10 cellular contexts compared by ENCODE assay signal in genomic region chr1:12549106-12549459, GRCh38.
DNase-seq lines count a peak whose midpoint lies in the region; ATAC-seq and TF ChIP-seq lines count a peak whose summit lies in the region.
"Had no signal": no experiment of that assay in that cellular context is flagged by ENCODE, and none has a peak within 500 bp of the region (broad histone marks: within the 10 kb centered on the region; RNA-seq: fewer than 3 reads in every experiment).

No MANE protein-coding gene starts in this region.

- H3K23ac ChIP-seq in neuronal stem cell (ENCODE audit: low read depth, low read length, poor library complexity): no peak overlapping the region

- H3K79me1 ChIP-seq in neuronal stem cell (ENCODE audit: low read depth, low read length): no peaks in the 10 kb centered on the region

- H3K27ac ChIP-seq in foreskin keratinocyte (peak overlapping the region; percentile 37), neuronal stem cell (replicated peaks; ENCODE audit: low read length) (peak overlapping the region; percentile 57)

- no peaks in the 10 kb centered on the region; the same call in 1 of the 2 replicates for H3K27me3 Mint-ChIP-seq in WTC11 (ENCODE audit: low read depth)
- H3K27me3 Mint-ChIP-seq: central memory CD8-positive, alpha-beta T cell had no signal

- peak; percentile 4 for ATAC-seq in Right ventricle myocardium superior (ENCODE audit: poor library complexity)
- no peak for ATAC-seq in Right ventricle myocardium inferior
- no peak for ATAC-seq in foreskin keratinocyte
- ATAC-seq in WTC11: no peak
- ATAC-seq in HG03108 (IDR thresholded peaks at IDR 0.05; ENCODE audit: unreplicated experiment): no peak
- ATAC-seq in HG03439 (IDR thresholded peaks at IDR 0.05; ENCODE audit: unreplicated experiment): no peak

- peak overlapping the region; percentile 2 for H3K4ac ChIP-seq in neuronal stem cell (ENCODE audit: low read length)

- H4K91ac ChIP-seq in neuronal stem cell (ENCODE audit: low read depth, low read length, poor library complexity): no peak overlapping the region

- H4K8ac ChIP-seq in neuronal stem cell (ENCODE audit: low read depth, low read length): no peak overlapping the region

- intact Hi-C loops in Right ventricle myocardium superior (cut with DNase I): no loop called here
- intact Hi-C loops in Right ventricle myocardium inferior (cut with DNase I): no loop called here

- TF ChIP-seq CTCF in foreskin keratinocyte (conservative IDR thresholded peaks at IDR 0.05): no peak
- TF ChIP-seq CTCF in WTC11 (IDR thresholded peaks at IDR 0.05): no peak

- DNase-seq in Right ventricle myocardium superior: peak; percentile 67
- no peak for DNase-seq in Right ventricle myocardium inferior (ENCODE audit: missing footprints)
- DNase-seq in foreskin keratinocyte: no peak
- DNase-seq in neuronal stem cell (ENCODE audit: low spot score): no peak
- DNase-seq in WTC11 (ENCODE audit: low spot score): no peak
- DNase-seq in islet precursor cell: no peak

- peak overlapping the region; percentile 73 for H2AK5ac ChIP-seq in neuronal stem cell (ENCODE audit: low read depth, low read length)

- no peak overlapping the region for H3K4me2 ChIP-seq in neuronal stem cell (ENCODE audit: insufficient read depth, low read length, poor library complexity, severe bottlenecking)

- no peaks in the 10 kb centered on the region for H3K36me3 Mint-ChIP-seq in WTC11

- H3K36me3 ChIP-seq in neuronal stem cell (replicated peaks in 1 of 2; ENCODE audit: control insufficient read depth in 2 of 2, insufficient read depth in 2 of 2, low read length in 2 of 2): no peaks in the 10 kb centered on the region

- WGBS in neuronal stem cell (ENCODE audit: extremely low coverage in 2 of 2, insufficient read length in 2 of 2, insufficient replicate concordance in 1 of 2), 2 donors: no CpG with 5 or more reads among the region's 22 CpGs

- H3K9me3 Mint-ChIP-seq in WTC11: peaks cover 3% of the 10 kb centered on the region
- H3K9me3 Mint-ChIP-seq: central memory CD8-positive, alpha-beta T cell had no signal

- H3K18ac ChIP-seq in neuronal stem cell (ENCODE audit: low read length): peak overlapping the region; percentile 97

- peaks cover 21% of the 10 kb centered on the region for H3K4me1 Mint-ChIP-seq in WTC11
- H3K4me1 Mint-ChIP-seq: central memory CD8-positive, alpha-beta T cell had no signal

- H3K4me1 ChIP-seq in foreskin keratinocyte (peaks cover 7% of the 10 kb centered on the region), neuronal stem cell (ENCODE audit: control insufficient read depth in 2 of 2, insufficient read depth in 1 of 2, low read depth in 1 of 2, low read length in 2 of 2) (peaks cover 7 to 31% of the 10 kb centered on the region in 2 donors)

- H3K27ac Mint-ChIP-seq in WTC11: no peak overlapping the region

- H2BK120ac ChIP-seq in neuronal stem cell (ENCODE audit: low read depth, low read length): peak overlapping the region; percentile 47

- H3K9me3 ChIP-seq in neuronal stem cell (replicated peaks in 1 of 2; ENCODE audit: control insufficient read depth in 2 of 2, insufficient read depth in 1 of 2, low read depth in 1 of 2, low read length in 2 of 2): no peaks in the 10 kb centered on the region

- no peak overlapping the region for H3K9ac ChIP-seq in neuronal stem cell (ENCODE audit: low read depth, low read length, poor library complexity)
- H3K9ac ChIP-seq: parathyroid adenoma had no signal

- CTCF ChIA-PET in WTC11 (lab: Charles Lee): no interaction called here

- H2BK5ac ChIP-seq in neuronal stem cell (ENCODE audit: low read length): peak overlapping the region; percentile 97

- H2BK12ac ChIP-seq in neuronal stem cell (ENCODE audit: low read length): peak overlapping the region; percentile 95

- peak overlapping the region; percentile 3 for H2BK15ac ChIP-seq in neuronal stem cell (ENCODE audit: low read length)

- H3K14ac ChIP-seq in neuronal stem cell (ENCODE audit: low read length): no peak overlapping the region

- H2AFZ ChIP-seq in neuronal stem cell (ENCODE audit: low read length): no peak overlapping the region

- POLR2A ChIA-PET in WTC11 (lab: Charles Lee): no interaction called here

- H3K27me3 ChIP-seq in foreskin keratinocyte (peaks cover 71% of the 10 kb centered on the region), neuronal stem cell (ENCODE audit: control insufficient read depth in 3 of 3, insufficient read depth in 3 of 3, low read depth in 1 of 3, low read length in 3 of 3) (no peaks in the 10 kb centered on the region)

- no peak overlapping the region for H3K4me3 ChIP-seq in neuronal stem cell (ENCODE audit: low read length in 2 of 2)

- H3K4me3 Mint-ChIP-seq in WTC11: no peak overlapping the region
- H3K4me3 Mint-ChIP-seq: central memory CD8-positive, alpha-beta T cell had no signal

TF ChIP-seq in WTC11, 78 proteins besides CTCF, POLR2A, EP300 and RAD21:
- TF ChIP-seq SOX15 (CRISPR knock-in tag; IDR thresholded peaks at IDR 0.05) (no peak), ETV6 (CRISPR knock-in tag; IDR thresholded peaks at IDR 0.05) (no peak), TCF7 (CRISPR knock-in tag; IDR thresholded peaks at IDR 0.05; ENCODE audit: low read depth) (no peak), FOXP4 (CRISPR knock-in tag; IDR thresholded peaks at IDR 0.05) (no peak), FOXJ3 (CRISPR knock-in tag; IDR thresholded peaks at IDR 0.05; ENCODE audit: borderline replicate concordance) (no peak), NFYB (CRISPR knock-in tag; conservative IDR thresholded peaks at IDR 0.05; ENCODE audit: low read depth) (no peak), SMAD3 (CRISPR knock-in tag; IDR thresholded peaks at IDR 0.05; ENCODE audit: borderline replicate concordance) (no peak), ZNF219 (CRISPR knock-in tag; IDR thresholded peaks at IDR 0.05; ENCODE audit: borderline replicate concordance) (no peak), FOXK1 (CRISPR knock-in tag; IDR thresholded peaks at IDR 0.05) (no peak), TEAD1 (CRISPR knock-in tag; IDR thresholded peaks at IDR 0.05) (no peak), NFATC4 (CRISPR knock-in tag; IDR thresholded peaks at IDR 0.05) (no peak), RELA (CRISPR knock-in tag; IDR thresholded peaks at IDR 0.05; ENCODE audit: borderline replicate concordance) (no peak), E2F4 (CRISPR knock-in tag; IDR thresholded peaks at IDR 0.05; ENCODE audit: borderline replicate concordance, low read depth) (no peak), ZNF423 (CRISPR knock-in tag; IDR thresholded peaks at IDR 0.05) (no peak), ZNF671 (CRISPR knock-in tag; IDR thresholded peaks at IDR 0.05) (no peak), PRRX2 (CRISPR knock-in tag; IDR thresholded peaks at IDR 0.05) (no peak), MAX (CRISPR knock-in tag; IDR thresholded peaks at IDR 0.05) (no peak), ZNF121 (CRISPR knock-in tag; IDR thresholded peaks at IDR 0.05) (no peak)
